In genomic region chr14:53110103-53110502, GRCh38 we compare ENCODE assay signal across 20 cellular contexts. TPM values are rescaled to one million over a fixed set of nuclear protein-coding genes. Genes with fewer than 3 reads are reported as not detected.
DNase-seq lines count a peak whose midpoint lies in the region; ATAC-seq, FAIRE-seq and TF ChIP-seq lines count a peak whose summit lies in the region.
"Had no signal": no experiment of that assay in that cellular context is flagged by ENCODE, and none has a peak within 500 bp of the region (broad histone marks: within the 10 kb centered on the region; RNA-seq: fewer than 3 reads in every experiment).

No MANE protein-coding gene starts in this region.

- H3K27me3 ChIP-seq in CD4-positive, alpha-beta T cell (ENCODE audit: control insufficient read depth, insufficient read depth, low read length), result no peaks in the 10 kb centered on the region
- H3K27me3 ChIP-seq in Karpas-422 (ENCODE audit: low read length) (no peaks in the 10 kb centered on the region), MG63 (no peaks in the 10 kb centered on the region)
- no peaks in the 10 kb centered on the region for H3K27me3 ChIP-seq in effector memory CD4-positive, alpha-beta T cell (replicated peaks; ENCODE audit: control insufficient read depth, insufficient read depth, low read length, poor library complexity, severe bottlenecking)
- H3K27me3 ChIP-seq: Peyer's patch, right atrium auricular region had no signal

- no peak overlapping the region for H3K27ac Mint-ChIP-seq in CD4-positive, alpha-beta T cell
- H3K27ac Mint-ChIP-seq: type B pancreatic cell had no signal

- H3K4me2 ChIP-seq in Karpas-422 (ENCODE audit: low read depth, low read length, poor library complexity, severe bottlenecking), result peak overlapping the region; percentile 93

- H3K9me3 Mint-ChIP-seq in CD4-positive, alpha-beta T cell, result peaks cover 3% of the 10 kb centered on the region
- H3K9me3 Mint-ChIP-seq: type B pancreatic cell had no signal

- DNase-seq in CD4-positive, alpha-beta T cell, result no peak
- DNase-seq in GM12891 (ENCODE audit: insufficient read length, low spot score), result no peak
- no peak for DNase-seq in Karpas-422
- DNase-seq in effector memory CD4-positive, alpha-beta T cell, result no peak
- no peak for DNase-seq in globus pallidus (ENCODE audit: low spot score)
- no peak for DNase-seq in activated gamma-delta T cell treated with Interleukin-2 at 50 U/mL for 16 hours
- DNase-seq in MG63, result no peak
- DNase-seq: activated gamma-delta T cell; activated T-cell treated with anti-CD3 and anti-CD28 coated beads for 4 hours; mesenchymal stem cell; NCI-H1092; NCI-H1694 treated with DMSO at 0.1 percent for 48 hours; NCI-H2171 treated with DMSO at 0.1 percent for 48 hours; NCI-H524 treated with DMSO at 0.1 percent for 48 hours; Peyer's patch; SHP77 treated with DMSO at 0.1 percent for 48 hours; stimulated activated CD4-positive, alpha-beta T cell treated with anti-CD3 and anti-CD28 coated beads, Interleukin-2, amount 100 ng/mL, for 24 hours had no signal

- peak overlapping the region; percentile 63 for H3K27ac ChIP-seq in CD4-positive, alpha-beta T cell (ENCODE audit: low read depth, low read length)
- peak overlapping the region; percentile 88 for H3K27ac ChIP-seq in Karpas-422 (ENCODE audit: low read length)
- peak overlapping the region; percentile 9 for H3K27ac ChIP-seq in effector memory CD4-positive, alpha-beta T cell (ENCODE audit: insufficient read depth, low read length, poor library complexity, severe bottlenecking)
- H3K27ac ChIP-seq: right atrium auricular region had no signal

- FAIRE-seq in GM12891 (lab: Jason Lieb, UNC), result peak; percentile 56

- H3K36me3 ChIP-seq in Karpas-422 (ENCODE audit: insufficient read depth, low read length) (no peaks in the 10 kb centered on the region), MG63 (no peaks in the 10 kb centered on the region)
- no peaks in the 10 kb centered on the region for H3K36me3 ChIP-seq in effector memory CD4-positive, alpha-beta T cell (ENCODE audit: control insufficient read depth, insufficient read depth, low read length)
- H3K36me3 ChIP-seq: Peyer's patch, right atrium auricular region had no signal

- peaks cover 15% of the 10 kb centered on the region for H3K4me1 Mint-ChIP-seq in CD4-positive, alpha-beta T cell (ENCODE audit: low read depth)

- peak overlapping the region; percentile 66 for H3K9ac ChIP-seq in Karpas-422 (ENCODE audit: low read length)

- no peak for TF ChIP-seq CTCF in CD4-positive, alpha-beta T cell (IDR thresholded peaks at IDR 0.05)

- peaks cover 100% of the 10 kb centered on the region for H3K79me2 ChIP-seq in Karpas-422 (ENCODE audit: low read length)

- peaks cover 56% of the 10 kb centered on the region for H3K4me1 ChIP-seq in Karpas-422 (ENCODE audit: low read length)
- peaks cover 10% of the 10 kb centered on the region for H3K4me1 ChIP-seq in effector memory CD4-positive, alpha-beta T cell (ENCODE audit: control insufficient read depth, insufficient read depth, low read length, poor library complexity, severe bottlenecking)
- H3K4me1 ChIP-seq: right atrium auricular region had no signal

- intact Hi-C loops in CD4-positive, alpha-beta T cell (cut with DNase I, micrococcal nuclease), result no loop called here

- POLR2A ChIA-PET in CD4-positive, alpha-beta T cell (lab: Charles Lee), result interaction anchor here (1.1 to 8.8 kb wide), 7 partner anchors 14 to 415 kb away, joined by 3 to 179 read pairs (median 7); partner anchors contain the start of gene DDHD1

- 0 out of 2 replicates have a peak, but pooled peaks cover 6% of the 10 kb centered on the region for H4K20me1 ChIP-seq in Karpas-422 (ENCODE audit: insufficient read depth, low read depth, low read length)

- H2AFZ ChIP-seq in Karpas-422 (ENCODE audit: low read length), result no peak overlapping the region

- no peak for TF ChIP-seq POLR2A in GM12891 (IDR thresholded peaks at IDR 0.05; ENCODE audit: low read depth, low read length)

- H3K27me3 Mint-ChIP-seq in CD4-positive, alpha-beta T cell, result no peaks in the 10 kb centered on the region
- H3K27me3 Mint-ChIP-seq: type B pancreatic cell had no signal

- no peak for ATAC-seq in CD4-positive, alpha-beta T cell (ENCODE audit: poor library complexity)

- peak overlapping the region; percentile 62 for H3K4me3 ChIP-seq in Karpas-422 (ENCODE audit: low read length)
- H3K4me3 ChIP-seq in effector memory CD4-positive, alpha-beta T cell (ENCODE audit: insufficient read depth, low read depth, low read length, poor library complexity, severe bottlenecking), result no peak overlapping the region
- H3K4me3 ChIP-seq in MG63, result no peak overlapping the region
- H3K4me3 ChIP-seq: Peyer's patch, right atrium auricular region, smooth muscle cell had no signal

- CTCF ChIA-PET in CD4-positive, alpha-beta T cell (lab: Charles Lee), result no interaction called here

- H3K9me3 ChIP-seq in CD4-positive, alpha-beta T cell (ENCODE audit: control insufficient read depth, low read length), result no peaks in the 10 kb centered on the region
- no peaks in the 10 kb centered on the region for H3K9me3 ChIP-seq in Karpas-422 (ENCODE audit: low read length)
- H3K9me3 ChIP-seq in effector memory CD4-positive, alpha-beta T cell (ENCODE audit: control insufficient read depth, low read length), result no peaks in the 10 kb centered on the region
- H3K9me3 ChIP-seq in MG63, result no peaks in the 10 kb centered on the region
- H3K9me3 ChIP-seq: Peyer's patch had no signal

- no peak overlapping the region for H3K4me3 Mint-ChIP-seq in CD4-positive, alpha-beta T cell
- H3K4me3 Mint-ChIP-seq: type B pancreatic cell had no signal

- H3K9me2 ChIP-seq in Karpas-422 (replicated peaks; ENCODE audit: insufficient read depth, low read length), result no peaks in the 10 kb centered on the region

- H3K36me3 Mint-ChIP-seq in CD4-positive, alpha-beta T cell (ENCODE audit: low read depth), result no peaks in the 10 kb centered on the region

TF ChIP-seq in GM12891, 5 proteins besides CTCF, POLR2A, EP300 and RAD21:
- no peak for TF ChIP-seq PAX5 (IDR thresholded peaks at IDR 0.05; ENCODE audit: insufficient read depth, low read length, severe bottlenecking)
- no peak for TF ChIP-seq SPI1 (IDR thresholded peaks at IDR 0.05; ENCODE audit: low read depth, low read length)
- no peak for TF ChIP-seq POU2F2 (IDR thresholded peaks at IDR 0.05; ENCODE audit: low read depth, low read length)
- TF ChIP-seq TAF1 (IDR thresholded peaks at IDR 0.05; ENCODE audit: low read depth, low read length), result no peak
- TF ChIP-seq POLR2AphosphoS5 (IDR thresholded peaks at IDR 0.05; ENCODE audit: low read depth, low read length), result no peak

RNA-seq across cellular contexts. Expression of gene DDHD1, which starts 43.0 kb away (rescaled TPM):
- 10 to 100 TPM; 42.5 to 44.5 TPM for total RNA-seq in CD4-positive, alpha-beta T cell
- polyA plus RNA-seq in GM12891 (2012; ENCODE audit: low read depth, missing spikeins), result 9.3 TPM
- total RNA-seq in Karpas-422 (2014; rRNA removed; shearing (Covaris generic); ENCODE audit: low replicate concordance), result 66.1 and 127 TPM in 2 replicates
- 4.3 and 7.7 TPM in 2 replicates for total RNA-seq in MG63 (2014; rRNA removed; shearing (Covaris generic); ENCODE audit: low replicate concordance)

Comparison
In these comparisons a context has a peak if more than half of its experiments do, and no peak if none do; other contexts are left out.
1. H3K27ac ChIP-seq: peak in every context shown above with its lines; median percentile 88 in Karpas-422; 63 in CD4-positive, alpha-beta T cell; 9 in effector memory CD4-positive, alpha-beta T cell.